In the genomic region with DNA sequence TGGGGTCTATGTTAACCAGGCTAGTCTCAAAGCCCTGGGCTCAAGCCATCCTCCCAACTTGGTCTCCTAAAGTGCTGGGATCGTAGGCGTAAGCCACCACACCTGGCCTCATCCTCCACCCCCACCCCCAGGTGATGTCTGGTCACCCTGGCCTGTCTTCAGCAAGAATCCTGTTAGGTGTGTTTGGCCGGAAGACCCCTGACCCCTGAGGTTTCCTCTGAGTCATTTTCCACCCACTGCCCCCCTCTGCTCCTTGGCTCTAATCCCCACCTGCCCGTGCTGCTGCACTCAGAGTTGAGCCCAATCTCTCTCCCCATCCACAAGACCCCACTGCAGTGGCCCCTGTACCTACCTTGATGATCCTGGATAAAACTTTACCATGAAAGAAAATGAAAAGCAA, we compare ENCODE assay signal across 1 cellular context.
TF ChIP-seq lines count a peak whose summit lies in the region.

No MANE protein-coding gene starts in this region.

TF ChIP-seq in GM23338, 12 proteins besides CTCF, POLR2A, EP300 and RAD21:
- TF ChIP-seq, protein P1, sequence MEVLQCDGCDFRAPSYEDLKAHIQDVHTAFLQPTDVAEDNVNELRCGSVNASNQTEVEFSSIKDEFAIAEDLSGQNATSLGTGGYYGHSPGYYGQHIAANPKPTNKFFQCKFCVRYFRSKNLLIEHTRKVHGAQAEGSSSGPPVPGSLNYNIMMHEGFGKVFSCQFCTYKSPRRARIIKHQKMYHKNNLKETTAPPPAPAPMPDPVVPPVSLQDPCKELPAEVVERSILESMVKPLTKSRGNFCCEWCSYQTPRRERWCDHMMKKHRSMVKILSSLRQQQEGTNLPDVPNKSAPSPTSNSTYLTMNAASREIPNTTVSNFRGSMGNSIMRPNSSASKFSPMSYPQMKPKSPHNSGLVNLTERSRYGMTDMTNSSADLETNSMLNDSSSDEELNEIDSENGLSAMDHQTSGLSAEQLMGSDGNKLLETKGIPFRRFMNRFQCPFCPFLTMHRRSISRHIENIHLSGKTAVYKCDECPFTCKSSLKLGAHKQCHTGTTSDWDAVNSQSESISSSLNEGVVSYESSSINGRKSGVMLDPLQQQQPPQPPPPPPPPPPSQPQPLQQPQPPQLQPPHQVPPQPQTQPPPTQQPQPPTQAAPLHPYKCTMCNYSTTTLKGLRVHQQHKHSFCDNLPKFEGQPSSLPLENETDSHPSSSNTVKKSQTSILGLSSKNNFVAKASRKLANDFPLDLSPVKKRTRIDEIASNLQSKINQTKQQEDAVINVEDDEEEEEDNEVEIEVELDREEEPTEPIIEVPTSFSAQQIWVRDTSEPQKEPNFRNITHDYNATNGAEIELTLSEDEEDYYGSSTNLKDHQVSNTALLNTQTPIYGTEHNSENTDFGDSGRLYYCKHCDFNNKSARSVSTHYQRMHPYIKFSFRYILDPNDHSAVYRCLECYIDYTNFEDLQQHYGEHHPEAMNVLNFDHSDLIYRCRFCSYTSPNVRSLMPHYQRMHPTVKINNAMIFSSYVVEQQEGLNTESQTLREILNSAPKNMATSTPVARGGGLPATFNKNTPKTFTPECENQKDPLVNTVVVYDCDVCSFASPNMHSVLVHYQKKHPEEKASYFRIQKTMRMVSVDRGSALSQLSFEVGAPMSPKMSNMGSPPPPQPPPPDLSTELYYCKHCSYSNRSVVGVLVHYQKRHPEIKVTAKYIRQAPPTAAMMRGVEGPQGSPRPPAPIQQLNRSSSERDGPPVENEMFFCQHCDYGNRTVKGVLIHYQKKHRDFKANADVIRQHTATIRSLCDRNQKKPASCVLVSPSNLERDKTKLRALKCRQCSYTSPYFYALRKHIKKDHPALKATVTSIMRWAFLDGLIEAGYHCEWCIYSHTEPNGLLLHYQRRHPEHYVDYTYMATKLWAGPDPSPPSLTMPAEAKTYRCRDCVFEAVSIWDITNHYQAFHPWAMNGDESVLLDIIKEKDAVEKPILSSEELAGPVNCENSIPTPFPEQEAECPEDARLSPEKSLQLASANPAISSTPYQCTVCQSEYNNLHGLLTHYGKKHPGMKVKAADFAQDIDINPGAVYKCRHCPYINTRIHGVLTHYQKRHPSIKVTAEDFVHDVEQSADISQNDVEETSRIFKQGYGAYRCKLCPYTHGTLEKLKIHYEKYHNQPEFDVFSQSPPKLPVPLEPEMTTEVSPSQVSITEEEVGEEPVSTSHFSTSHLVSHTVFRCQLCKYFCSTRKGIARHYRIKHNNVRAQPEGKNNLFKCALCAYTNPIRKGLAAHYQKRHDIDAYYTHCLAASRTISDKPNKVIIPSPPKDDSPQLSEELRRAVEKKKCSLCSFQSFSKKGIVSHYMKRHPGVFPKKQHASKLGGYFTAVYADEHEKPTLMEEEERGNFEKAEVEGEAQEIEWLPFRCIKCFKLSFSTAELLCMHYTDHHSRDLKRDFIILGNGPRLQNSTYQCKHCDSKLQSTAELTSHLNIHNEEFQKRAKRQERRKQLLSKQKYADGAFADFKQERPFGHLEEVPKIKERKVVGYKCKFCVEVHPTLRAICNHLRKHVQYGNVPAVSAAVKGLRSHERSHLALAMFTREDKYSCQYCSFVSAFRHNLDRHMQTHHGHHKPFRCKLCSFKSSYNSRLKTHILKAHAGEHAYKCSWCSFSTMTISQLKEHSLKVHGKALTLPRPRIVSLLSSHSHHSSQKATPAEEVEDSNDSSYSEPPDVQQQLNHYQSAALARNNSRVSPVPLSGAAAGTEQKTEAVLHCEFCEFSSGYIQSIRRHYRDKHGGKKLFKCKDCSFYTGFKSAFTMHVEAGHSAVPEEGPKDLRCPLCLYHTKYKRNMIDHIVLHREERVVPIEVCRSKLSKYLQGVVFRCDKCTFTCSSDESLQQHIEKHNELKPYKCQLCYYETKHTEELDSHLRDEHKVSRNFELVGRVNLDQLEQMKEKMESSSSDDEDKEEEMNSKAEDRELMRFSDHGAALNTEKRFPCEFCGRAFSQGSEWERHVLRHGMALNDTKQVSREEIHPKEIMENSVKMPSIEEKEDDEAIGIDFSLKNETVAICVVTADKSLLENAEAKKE (CRISPR knock-in tag; IDR thresholded peaks at IDR 0.05): no peak
- TF ChIP-seq NANOG (IDR thresholded peaks at IDR 0.05; ENCODE audit: borderline replicate concordance): no peak
- no peak for TF ChIP-seq JUNB (IDR thresholded peaks at IDR 0.05; ENCODE audit: unreplicated experiment)
- no peak for TF ChIP-seq EZH2 (IDR thresholded peaks at IDR 0.05; ENCODE audit: low read depth, unreplicated experiment)
- TF ChIP-seq STAT1 (IDR thresholded peaks at IDR 0.05; ENCODE audit: unreplicated experiment): no peak
- no peak for TF ChIP-seq ZNF114 (CRISPR knock-in tag; IDR thresholded peaks at IDR 0.05)
- no peak for TF ChIP-seq EZH2phosphoT487 (IDR thresholded peaks at IDR 0.05; ENCODE audit: unreplicated experiment)
- TF ChIP-seq CREB1 (CRISPR knock-in tag; IDR thresholded peaks at IDR 0.05; ENCODE audit: low read depth): no peak
- TF ChIP-seq ZNF331 (CRISPR knock-in tag; IDR thresholded peaks at IDR 0.05; ENCODE audit: low read depth): no peak
- no peak for TF ChIP-seq ETS1 (IDR thresholded peaks at IDR 0.05)
- TF ChIP-seq, protein P2, sequence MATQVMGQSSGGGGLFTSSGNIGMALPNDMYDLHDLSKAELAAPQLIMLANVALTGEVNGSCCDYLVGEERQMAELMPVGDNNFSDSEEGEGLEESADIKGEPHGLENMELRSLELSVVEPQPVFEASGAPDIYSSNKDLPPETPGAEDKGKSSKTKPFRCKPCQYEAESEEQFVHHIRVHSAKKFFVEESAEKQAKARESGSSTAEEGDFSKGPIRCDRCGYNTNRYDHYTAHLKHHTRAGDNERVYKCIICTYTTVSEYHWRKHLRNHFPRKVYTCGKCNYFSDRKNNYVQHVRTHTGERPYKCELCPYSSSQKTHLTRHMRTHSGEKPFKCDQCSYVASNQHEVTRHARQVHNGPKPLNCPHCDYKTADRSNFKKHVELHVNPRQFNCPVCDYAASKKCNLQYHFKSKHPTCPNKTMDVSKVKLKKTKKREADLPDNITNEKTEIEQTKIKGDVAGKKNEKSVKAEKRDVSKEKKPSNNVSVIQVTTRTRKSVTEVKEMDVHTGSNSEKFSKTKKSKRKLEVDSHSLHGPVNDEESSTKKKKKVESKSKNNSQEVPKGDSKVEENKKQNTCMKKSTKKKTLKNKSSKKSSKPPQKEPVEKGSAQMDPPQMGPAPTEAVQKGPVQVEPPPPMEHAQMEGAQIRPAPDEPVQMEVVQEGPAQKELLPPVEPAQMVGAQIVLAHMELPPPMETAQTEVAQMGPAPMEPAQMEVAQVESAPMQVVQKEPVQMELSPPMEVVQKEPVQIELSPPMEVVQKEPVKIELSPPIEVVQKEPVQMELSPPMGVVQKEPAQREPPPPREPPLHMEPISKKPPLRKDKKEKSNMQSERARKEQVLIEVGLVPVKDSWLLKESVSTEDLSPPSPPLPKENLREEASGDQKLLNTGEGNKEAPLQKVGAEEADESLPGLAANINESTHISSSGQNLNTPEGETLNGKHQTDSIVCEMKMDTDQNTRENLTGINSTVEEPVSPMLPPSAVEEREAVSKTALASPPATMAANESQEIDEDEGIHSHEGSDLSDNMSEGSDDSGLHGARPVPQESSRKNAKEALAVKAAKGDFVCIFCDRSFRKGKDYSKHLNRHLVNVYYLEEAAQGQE (IDR thresholded peaks at IDR 0.05; ENCODE audit: unreplicated experiment): no peak
- no peak; the same call in 1 of the 2 replicates for TF ChIP-seq POLR2AphosphoS5 (IDR thresholded peaks at IDR 0.05; ENCODE audit: low read depth)
